Comparison of ENCODE assay signal across 8 cellular contexts in the genomic region with DNA sequence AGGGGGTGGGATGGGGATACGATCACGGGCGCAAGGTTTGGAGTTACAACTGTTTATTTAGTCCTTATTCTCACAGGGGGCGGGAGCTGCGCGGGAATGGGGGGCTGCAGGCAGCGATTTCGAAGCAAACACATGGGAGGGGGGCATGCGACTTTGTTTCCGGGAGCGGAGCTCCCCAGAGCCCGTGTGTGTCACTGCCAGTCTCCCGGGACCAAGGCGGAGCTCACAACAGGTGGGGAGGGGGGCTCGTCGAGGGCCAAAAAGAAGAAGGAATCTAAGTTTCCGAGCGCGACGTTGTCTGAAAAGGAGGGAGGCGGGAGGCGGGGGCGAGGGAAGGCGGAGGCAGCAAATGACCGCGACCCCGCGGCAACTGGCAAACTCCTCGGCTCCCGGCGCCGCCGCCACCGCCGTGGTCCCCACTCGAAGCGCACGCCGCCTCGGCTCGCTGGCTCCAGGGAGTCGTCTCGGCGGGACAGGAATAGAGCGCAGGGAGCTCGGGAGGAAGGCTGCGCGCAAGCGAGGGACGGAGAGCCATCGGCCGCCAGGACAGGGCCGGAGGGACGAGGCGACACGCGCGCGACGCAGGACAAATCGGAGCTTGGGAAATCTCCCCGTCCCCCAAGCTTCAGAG. TPM values are rescaled to one million over a fixed set of nuclear protein-coding genes. Genes with fewer than 3 reads are reported as not detected.
DNase-seq lines count a peak whose midpoint lies in the region; ATAC-seq and TF ChIP-seq lines count a peak whose summit lies in the region.

No MANE protein-coding gene starts in this region.

- H3K27ac ChIP-seq in Karpas-422 (ENCODE audit: low read length) (peak overlapping the region; percentile 97), VCaP (peak overlapping the region; percentile 100), caudate nucleus (ENCODE audit: low read depth, low read length) (peak overlapping the region; percentile 98), skin epidermis (peak overlapping the region; percentile 82 to 98 (median 93))

- no peaks in the 10 kb centered on the region for H4K20me1 ChIP-seq in Karpas-422 (ENCODE audit: insufficient read depth, low read depth, low read length)

- peak overlapping the region; percentile 98 for H3K9ac ChIP-seq in Karpas-422 (ENCODE audit: low read length)

- peak overlapping the region; percentile 93 for H3K4me2 ChIP-seq in Karpas-422 (ENCODE audit: low read depth, low read length, poor library complexity, severe bottlenecking)

- H3K4me1 ChIP-seq in BE2C (peaks cover 4% of the 10 kb centered on the region; the same call in 1 of the 2 replicates), Karpas-422 (ENCODE audit: low read length) (peaks cover 64% of the 10 kb centered on the region)

- peaks cover 56% of the 10 kb centered on the region for H3K79me2 ChIP-seq in Karpas-422 (ENCODE audit: low read length)

- no peaks in the 10 kb centered on the region for H3K9me3 ChIP-seq in BE2C
- no peaks in the 10 kb centered on the region for H3K9me3 ChIP-seq in Karpas-422 (ENCODE audit: low read length)

- H3K36me3 ChIP-seq in BE2C = no peaks in the 10 kb centered on the region
- peaks cover 5% of the 10 kb centered on the region; the same call in 1 of the 2 replicates for H3K36me3 ChIP-seq in Karpas-422 (ENCODE audit: insufficient read depth, low read length)

- TF ChIP-seq CTCF in BE2C (IDR thresholded peaks at IDR 0.05; ENCODE audit: low read depth, low read length) (no peak), VCaP (conservative IDR thresholded peaks at IDR 0.05) (no peak)

- H3K9me2 ChIP-seq in Karpas-422 (replicated peaks; ENCODE audit: insufficient read depth, low read length) = no peaks in the 10 kb centered on the region

- DNase-seq in BE2C = peak; percentile 58
- peak; percentile 98 for DNase-seq in Karpas-422
- DNase-seq in caudate nucleus (lab: John Stamatoyannopoulos, UW) = peak in 41 of 61 donors; percentile 22 to 81 (median 53)
- peak; percentile 30 for DNase-seq in iris pigment epithelial cell (ENCODE audit: low read depth)
- no peak for DNase-seq in COLO829 (ENCODE audit: low spot score)

- no peak overlapping the region for H2AFZ ChIP-seq in Karpas-422 (ENCODE audit: low read length)

- H3K4me3 ChIP-seq in BE2C (ENCODE audit: low read depth, low read length) (peak overlapping the region; percentile 81), Karpas-422 (ENCODE audit: low read length) (peak overlapping the region; percentile 81), skin epidermis (peak overlapping the region; percentile 54 to 80 (median 73))

- ATAC-seq in HG03565 (IDR thresholded peaks at IDR 0.05; ENCODE audit: unreplicated experiment) = no peak

- H3K27me3 ChIP-seq in BE2C = peaks cover 24% of the 10 kb centered on the region
- no peaks in the 10 kb centered on the region for H3K27me3 ChIP-seq in Karpas-422 (ENCODE audit: low read length)

RNA-seq across cellular contexts. Expression of a gene that starts 1.4 kb away (rescaled TPM):
- polyA plus RNA-seq in BE2C (2012; ENCODE audit: insufficient read depth, insufficient read length, low read depth) = 5.4 TPM
- 202 and 334 TPM in 2 replicates for total RNA-seq in Karpas-422 (2014; rRNA removed; shearing (Covaris generic); ENCODE audit: low replicate concordance)
